ENCODE assay signal across 27 cellular contexts in the genomic region with DNA sequence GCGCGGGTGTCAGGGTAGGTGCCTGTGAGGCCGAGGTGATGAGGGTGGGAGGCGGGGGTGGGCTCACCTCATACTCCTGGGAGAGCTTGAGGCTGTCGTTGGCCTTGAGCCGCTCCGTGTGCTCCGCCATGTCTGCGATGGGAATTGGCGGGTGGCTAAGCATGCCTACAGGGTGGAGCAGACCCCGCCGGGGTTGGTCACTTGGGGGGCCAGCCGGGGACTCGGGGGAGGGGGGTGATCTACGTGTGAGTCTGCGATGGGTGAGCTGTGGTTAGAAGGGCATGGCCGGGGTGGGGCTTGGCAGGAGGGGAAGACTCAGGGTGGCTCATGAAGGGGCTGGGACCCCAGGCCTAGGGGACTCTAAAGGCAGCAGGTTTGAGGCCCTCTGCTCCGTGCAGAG.
"Had no signal": no experiment of that assay in that cellular context is flagged by ENCODE, and none has a peak within 500 bp of the region (broad histone marks: within the 10 kb centered on the region; RNA-seq: fewer than 3 reads in every experiment).

No MANE protein-coding gene starts in this region.

- H3K36me3 Mint-ChIP-seq: natural killer cell treated with Interleukin-12 subunit alpha and Interleukin-12 subunit beta and Interleukin-15 and Interleukin-18, amount 100 ng/mL, for 72 hours; stimulated activated effector memory CD8-positive, alpha-beta T cell treated with anti-CD3 and anti-CD28 coated beads, Interleukin-12 subunit alpha, Interleukin-12 subunit beta, amount 100 ng/mL, for 72 hours had no signal

- H3K27me3 ChIP-seq: pancreas, right atrium auricular region, right lobe of liver, sigmoid colon, stomach, thyroid gland, tibial nerve, upper lobe of left lung, vagina had no signal

- H3K4me3 ChIP-seq: pancreas, prostate gland, right atrium auricular region, right lobe of liver, sigmoid colon, stomach, thoracic aorta, thyroid gland, tibial nerve, upper lobe of left lung, vagina had no signal

- H3K9me3 Mint-ChIP-seq: natural killer cell treated with Interleukin-12 subunit alpha and Interleukin-12 subunit beta and Interleukin-15 and Interleukin-18, amount 100 ng/mL, for 72 hours; stimulated activated naive CD8-positive, alpha-beta T cell treated with anti-CD3 and anti-CD28 coated beads, Interleukin-15, Interleukin-2, amounts not matched to agents 100 ng/mL and 50 ng/mL, for 24 hours had no signal

- H3K9me3 ChIP-seq: pancreas, prostate gland, right atrium auricular region, right lobe of liver, thoracic aorta, thyroid gland, vagina had no signal

- H3K27ac Mint-ChIP-seq: natural killer cell treated with Interleukin-12 subunit alpha and Interleukin-12 subunit beta and Interleukin-15 and Interleukin-18, amount 100 ng/mL, for 72 hours; nephron progenitor cell; stimulated activated effector memory CD8-positive, alpha-beta T cell treated with anti-CD3 and anti-CD28 coated beads, Interleukin-12 subunit alpha, Interleukin-12 subunit beta, amount 100 ng/mL, for 72 hours; stimulated activated naive B cell treated with anti-CD40 and anti-IgM and Interleukin-4, amounts not matched to agents 10 μg/mL and 1 μg/mL and 100 μg/mL, for 72 hours; stimulated activated naive CD8-positive, alpha-beta T cell treated with anti-CD3 and anti-CD28 coated beads, Interleukin-15, Interleukin-2, amounts not matched to agents 100 ng/mL and 50 ng/mL, for 24 hours had no signal

- DNase-seq: naive thymus-derived CD8-positive, alpha-beta T cell; nephron progenitor cell; occipital lobe; retina; right lobe of liver; sigmoid colon; small intestine; stimulated activated CD4-positive, alpha-beta T cell treated with anti-CD3 and anti-CD28 coated beads, Interleukin-15, amount 100 ng/mL, for 24 hours; stimulated activated CD4-positive, alpha-beta T cell treated with anti-CD3 and anti-CD28 coated beads, Interleukin-2, amount 100 ng/mL, for 24 hours; stimulated activated CD4-positive, alpha-beta T cell treated with anti-CD3 and anti-CD28 coated beads, Interleukin-2, amount 100 ng/mL, for 48 hours; stimulated activated CD4-positive, alpha-beta T cell treated with anti-CD3 and anti-CD28 coated beads, Interleukin-4, amount 100 ng/mL, for 24 hours; stimulated activated naive B cell treated with anti-CD40 and anti-IgM and Interleukin-4, amounts not matched to agents 10 μg/mL and 1 μg/mL and 100 μg/mL, for 72 hours; stimulated activated naive CD4-positive, alpha-beta T cell treated with Interleukin-2 at 50 U/mL for 16 hours; stomach; thyroid gland; trophoblast cell; upper lobe of left lung had no signal

- H3K4me1 Mint-ChIP-seq: nephron progenitor cell; neural crest cell; stimulated activated effector memory CD8-positive, alpha-beta T cell treated with anti-CD3 and anti-CD28 coated beads, Interleukin-12 subunit alpha, Interleukin-12 subunit beta, amount 100 ng/mL, for 72 hours had no signal

- H3K4me1 ChIP-seq: pancreas, prostate gland, right atrium auricular region, right lobe of liver, sigmoid colon, stomach, thyroid gland, tibial nerve, upper lobe of left lung, vagina had no signal

- H3K27ac ChIP-seq: pancreas, prostate gland, right atrium auricular region, right lobe of liver, sigmoid colon, stomach, thoracic aorta, thyroid gland, tibial nerve, upper lobe of left lung, vagina had no signal

- H3K4me3 Mint-ChIP-seq: naive thymus-derived CD8-positive, alpha-beta T cell; natural killer cell treated with Interleukin-12 subunit alpha and Interleukin-12 subunit beta and Interleukin-15 and Interleukin-18, amount 100 ng/mL, for 72 hours; nephron progenitor cell; neural crest cell; stimulated activated effector memory CD8-positive, alpha-beta T cell treated with anti-CD3 and anti-CD28 coated beads, Interleukin-12 subunit alpha, Interleukin-12 subunit beta, amount 100 ng/mL, for 72 hours; stimulated activated naive B cell treated with anti-CD40 and anti-IgM and Interleukin-4, amounts not matched to agents 10 μg/mL and 1 μg/mL and 100 μg/mL, for 72 hours; stimulated activated naive CD8-positive, alpha-beta T cell treated with anti-CD3 and anti-CD28 coated beads, Interleukin-15, Interleukin-2, amounts not matched to agents 100 ng/mL and 50 ng/mL, for 24 hours had no signal

- ATAC-seq: naive thymus-derived CD8-positive, alpha-beta T cell; natural killer cell treated with Interleukin-12 subunit alpha and Interleukin-12 subunit beta and Interleukin-15 and Interleukin-18, amount 100 ng/mL, for 72 hours; pancreas; right lobe of liver; stimulated activated effector memory CD8-positive, alpha-beta T cell treated with anti-CD3 and anti-CD28 coated beads, Interleukin-12 subunit alpha, Interleukin-12 subunit beta, amount 100 ng/mL, for 72 hours had no signal

- H3K27me3 Mint-ChIP-seq: naive thymus-derived CD8-positive, alpha-beta T cell; stimulated activated naive CD8-positive, alpha-beta T cell treated with anti-CD3 and anti-CD28 coated beads, Interleukin-15, Interleukin-2, amounts not matched to agents 100 ng/mL and 50 ng/mL, for 24 hours had no signal
